In genomic region chr1:116628448-116628847, GRCh38 we compare ENCODE assay signal across 21 cellular contexts. TPM values are rescaled to one million over a fixed set of nuclear protein-coding genes. Genes with fewer than 3 reads are reported as not detected.
DNase-seq lines count a peak whose midpoint lies in the region; ATAC-seq, FAIRE-seq and TF ChIP-seq lines count a peak whose summit lies in the region.
"Had no signal": no experiment of that assay in that cellular context is flagged by ENCODE, and none has a peak within 500 bp of the region (broad histone marks: within the 10 kb centered on the region; RNA-seq: fewer than 3 reads in every experiment).

No MANE protein-coding gene starts in this region.

- FAIRE-seq in kidney (lab: Jason Lieb, UNC), result no peak
- FAIRE-seq: endothelial cell of umbilical vein had no signal

- no peak for TF ChIP-seq CTCF in GM20000 (IDR thresholded peaks at IDR 0.05; ENCODE audit: extremely low read depth, missing control alignments)
- TF ChIP-seq CTCF in kidney (IDR thresholded peaks at IDR 0.05; ENCODE audit: borderline replicate concordance, extremely low read depth, insufficient read depth), result no peak
- no peak for TF ChIP-seq CTCF in chondrocyte (IDR thresholded peaks at IDR 0.05)

- H3K36me3 ChIP-seq in BLaER1 treated with 17β-estradiol and CSF1 and Interleukin-3, amounts not matched to agents 10 nM and 100 nM, result peaks cover 0 to 5% (median 0%) of the 10 kb centered on the region in 11 experiments; a peak in 2 of 22 replicates
- H3K36me3 ChIP-seq in kidney (ENCODE audit: control insufficient read depth in 1 of 2, insufficient read depth in 2 of 2, low read length in 2 of 2), result no peaks in the 10 kb centered on the region
- H3K36me3 ChIP-seq: heart right ventricle, left lung, tibial artery had no signal

- peaks cover 0 to 9% (median 0%) of the 10 kb centered on the region in 11 experiments; a peak in 4 of 22 replicates for H4K20me1 ChIP-seq in BLaER1 treated with 17β-estradiol and CSF1 and Interleukin-3, amounts not matched to agents 10 nM and 100 nM

- H3K4me3 Mint-ChIP-seq in activated T-cell treated with anti-CD3 and anti-CD28 coated beads, Interleukin-2, amount 50 U/mL, for 4 hours, result peak overlapping the region; percentile 38
- no peak overlapping the region for H3K4me3 Mint-ChIP-seq in chondrocyte (ENCODE audit: unreplicated experiment)
- H3K4me3 Mint-ChIP-seq in T-cell, result no peak overlapping the region
- H3K4me3 Mint-ChIP-seq: GM23338 had no signal

- CTCF ChIA-PET in T-cell (lab: Charles Lee), result no interaction called here

- peaks cover 12% of the 10 kb centered on the region for H3K27me3 Mint-ChIP-seq in activated T-cell treated with anti-CD3 and anti-CD28 coated beads, Interleukin-2, amount 50 U/mL, for 4 hours (ENCODE audit: low read depth)
- no peaks in the 10 kb centered on the region for H3K27me3 Mint-ChIP-seq in chondrocyte (ENCODE audit: low read depth)
- H3K27me3 Mint-ChIP-seq in T-cell, result peaks cover 4 to 8% of the 10 kb centered on the region in 2 donors

- POLR2A ChIA-PET in T-cell (lab: Charles Lee), result no interaction called here

- DNase-seq in activated T-cell treated with anti-CD3 and anti-CD28 coated beads, Interleukin-2, amount 50 U/mL, for 4 hours, result no peak
- DNase-seq in activated T-cell treated with anti-CD3 and anti-CD28 coated beads, Interleukin-2, amount 50 U/mL, for 1 hour, result no peak
- peak; percentile 44 for DNase-seq in GM20000 (ENCODE audit: low spot score)
- no peak for DNase-seq in kidney
- DNase-seq in chondrocyte (ENCODE audit: low spot score), result no peak
- DNase-seq in T-cell, result no peak
- no peak for DNase-seq in NCI-H524 treated with DMSO at 0.1 percent for 48 hours (lab: John Stamatoyannopoulos, UW)
- DNase-seq: ACHN; caudate nucleus; heart right ventricle; left lung; NCI-H1105; NCI-H2081 treated with DMSO at 0.1 percent for 48 hours; NK-92 treated with Interleukin-12 subunit alpha and Interleukin-12 subunit beta, amount 100 ng/mL, for 24 hours; SK-N-SH; T1000; tibial artery had no signal

- no peak overlapping the region for H3K27ac ChIP-seq in BLaER1 treated with 17β-estradiol and CSF1 and Interleukin-3, amounts not matched to agents 10 nM and 100 nM
- H3K27ac ChIP-seq in kidney (ENCODE audit: low read depth in 2 of 2, low read length in 2 of 2), result peak overlapping the region; percentile 51 to 81
- H3K27ac ChIP-seq: HL-60, left lung, tibial artery had no signal

- no peak overlapping the region for H3K4me3 ChIP-seq in BLaER1 treated with 17β-estradiol and CSF1 and Interleukin-3, amounts not matched to agents 10 nM and 100 nM
- H3K4me3 ChIP-seq in kidney (ENCODE audit: low read length in 2 of 2), result no peak overlapping the region
- H3K4me3 ChIP-seq: GM23338, heart right ventricle, left lung, tibial artery had no signal

- intact Hi-C loops in kidney (cut with DNase I), result no loop called here

- H3K4me1 Mint-ChIP-seq in activated T-cell treated with anti-CD3 and anti-CD28 coated beads, Interleukin-2, amount 50 U/mL, for 4 hours (ENCODE audit: low read depth), result peaks cover 10% of the 10 kb centered on the region
- peaks cover 4% of the 10 kb centered on the region for H3K4me1 Mint-ChIP-seq in chondrocyte (ENCODE audit: low read depth)
- H3K4me1 Mint-ChIP-seq in T-cell, result peaks cover 0 to 3% (median 0%) of the 10 kb centered on the region in 3 donors

- peak overlapping the region in 8 of 11 experiments; percentile 1 to 64 (median 30); a peak in 10 of 22 replicates for H3K4me2 ChIP-seq in BLaER1 treated with 17β-estradiol and CSF1 and Interleukin-3, amounts not matched to agents 10 nM and 100 nM
- H3K4me2 ChIP-seq: SK-N-SH had no signal

- peaks cover 0 to 14% (median 7%) of the 10 kb centered on the region in 10 experiments; a peak in 14 of 20 replicates for H3K4me1 ChIP-seq in BLaER1 treated with 17β-estradiol and CSF1 and Interleukin-3, amounts not matched to agents 10 nM and 100 nM
- H3K4me1 ChIP-seq in kidney (ENCODE audit: control insufficient read depth in 1 of 2, insufficient read depth in 1 of 2, low read depth in 1 of 2, low read length in 2 of 2), result peaks cover 16 to 21% of the 10 kb centered on the region in 2 donors

- no peaks in the 10 kb centered on the region for H3K36me3 Mint-ChIP-seq in activated T-cell treated with anti-CD3 and anti-CD28 coated beads, Interleukin-2, amount 50 U/mL, for 4 hours (ENCODE audit: insufficient read depth)
- H3K36me3 Mint-ChIP-seq in chondrocyte (ENCODE audit: low read depth), result peaks cover 3% of the 10 kb centered on the region
- H3K36me3 Mint-ChIP-seq in T-cell, result no peaks in the 10 kb centered on the region

- no peak overlapping the region for H3K9ac ChIP-seq in BLaER1 treated with 17β-estradiol and CSF1 and Interleukin-3, amounts not matched to agents 10 nM and 100 nM
- H3K9ac ChIP-seq in kidney (ENCODE audit: low read length in 2 of 2), result no peak overlapping the region
- H3K9ac ChIP-seq: SK-N-SH had no signal

- H3K9me3 Mint-ChIP-seq in activated T-cell treated with anti-CD3 and anti-CD28 coated beads, Interleukin-2, amount 50 U/mL, for 4 hours, result no peaks in the 10 kb centered on the region
- no peaks in the 10 kb centered on the region for H3K9me3 Mint-ChIP-seq in chondrocyte (ENCODE audit: low read depth)
- no peaks in the 10 kb centered on the region for H3K9me3 Mint-ChIP-seq in T-cell
- H3K9me3 Mint-ChIP-seq: GM23338 had no signal

- H3K9me3 ChIP-seq in BLaER1 treated with 17β-estradiol and CSF1 and Interleukin-3, amounts not matched to agents 10 nM and 100 nM (replicated peaks in 1 of 11), result no peaks in the 10 kb centered on the region
- H3K9me3 ChIP-seq in kidney (ENCODE audit: control insufficient read depth in 1 of 2, low read length in 2 of 2), result no peaks in the 10 kb centered on the region
- H3K9me3 ChIP-seq: heart right ventricle, left lung, SK-N-SH, tibial artery had no signal

- no peak for ATAC-seq in activated T-cell treated with anti-CD3 and anti-CD28 coated beads, Interleukin-2, amount 50 U/mL, for 4 hours
- ATAC-seq in T-cell (replicated peaks in 1 of 4), result no peak
- ATAC-seq: GM23338, heart right ventricle, left lung had no signal

- H3K27me3 ChIP-seq in BLaER1 treated with 17β-estradiol and CSF1 and Interleukin-3, amounts not matched to agents 10 nM and 100 nM, result no peaks in the 10 kb centered on the region
- H3K27me3 ChIP-seq: heart right ventricle, left lung, tibial artery had no signal

- no peak overlapping the region for H3K27ac Mint-ChIP-seq in chondrocyte (ENCODE audit: unreplicated experiment)
- no peak overlapping the region for H3K27ac Mint-ChIP-seq in T-cell
- H3K27ac Mint-ChIP-seq: GM23338 had no signal

RNA-seq across cellular contexts. Expression of gene IGSF3, which starts 39.1 kb away (rescaled TPM):
- 1 to 10 TPM; 4.0 to 7.6 (median 4.8) TPM for total RNA-seq in activated T-cell treated with anti-CD3 and anti-CD28 coated beads, Interleukin-2, amount 50 U/mL, for 4 hours
- 38.8 TPM for total RNA-seq in kidney
- 12.0 TPM for polyA plus RNA-seq in kidney (ENCODE audit: insufficient read depth, low read depth, low replicate concordance)
- 20.5 to 32.0 TPM (median 20.7 TPM) in 3 replicates for total RNA-seq in chondrocyte
- total RNA-seq in T-cell, result under 1 TPM in 4 of 5 donors, not detected in 1; 0.05 to 0.30 (median 0.24) TPM

RNA-seq across cellular contexts. Expression of gene CD58, which starts 57.6 kb away (rescaled TPM):
- 10 to 100 TPM in 1 of 3 donors, 1 to 10 TPM in 2; 8.6 to 15.0 (median 9.4) TPM for total RNA-seq in activated T-cell treated with anti-CD3 and anti-CD28 coated beads, Interleukin-2, amount 50 U/mL, for 4 hours
- total RNA-seq in kidney (36.6 TPM), chondrocyte (15.1 to 20.4 TPM (median 19.6 TPM) in 3 replicates), T-cell (10 to 100 TPM in 4 of 5 donors, 1 to 10 TPM in 1; 8.9 to 20.5 (median 16.9) TPM)
- polyA plus RNA-seq in kidney (ENCODE audit: insufficient read depth, low read depth, low replicate concordance), result 27.4 TPM

Comparison
In these comparisons a context has a peak if more than half of its experiments do, and no peak if none do; other contexts are left out.
1. H3K27ac ChIP-seq: peak in kidney (2 of 2); none in BLaER1 treated with 17β-estradiol and CSF1 and Interleukin-3, amounts not matched to agents 10 nM and 100 nM (0 of 11).